In genomic region chr2:84631047-84631446, GRCh38 we compare ENCODE assay signal across 9 cellular contexts.
DNase-seq lines count a peak whose midpoint lies in the region; ATAC-seq and TF ChIP-seq lines count a peak whose summit lies in the region.
"Had no signal": no experiment of that assay in that cellular context is flagged by ENCODE, and none has a peak within 500 bp of the region (broad histone marks: within the 10 kb centered on the region; RNA-seq: fewer than 3 reads in every experiment).

No MANE protein-coding gene starts in this region.

- H3K9me3 Mint-ChIP-seq in osteocyte (ENCODE audit: unreplicated experiment) = no peaks in the 10 kb centered on the region

- TF ChIP-seq CTCF in HFF-Myc (IDR thresholded peaks at IDR 0.05; ENCODE audit: low read depth, low read length, missing control alignments) = peak; percentile 43
- TF ChIP-seq CTCF in osteocyte (IDR thresholded peaks at IDR 0.05) = peak; percentile 57

- no peak overlapping the region for H3K4me3 Mint-ChIP-seq in osteocyte (ENCODE audit: unreplicated experiment)
- H3K4me3 Mint-ChIP-seq: activated naive CD8-positive, alpha-beta T cell had no signal

- ATAC-seq in esophagus mucosa (peak; percentile 59), HG02970 (IDR thresholded peaks at IDR 0.05; ENCODE audit: low FRiP score, unreplicated experiment) (no peak)

- no peak overlapping the region for H3K27ac Mint-ChIP-seq in osteocyte (ENCODE audit: unreplicated experiment)
- H3K27ac Mint-ChIP-seq: activated naive CD8-positive, alpha-beta T cell had no signal

- H3K36me3 Mint-ChIP-seq in osteocyte (ENCODE audit: unreplicated experiment) = no peaks in the 10 kb centered on the region
- H3K36me3 Mint-ChIP-seq: activated naive CD8-positive, alpha-beta T cell had no signal

- H3K4me1 Mint-ChIP-seq in osteocyte (ENCODE audit: unreplicated experiment) = no peaks in the 10 kb centered on the region

- H3K27me3 Mint-ChIP-seq in osteocyte (ENCODE audit: unreplicated experiment) = peaks cover 32% of the 10 kb centered on the region
- H3K27me3 Mint-ChIP-seq: activated naive CD8-positive, alpha-beta T cell had no signal

- peak; percentile 37 for DNase-seq in NCI-H510A treated with DMSO at 0.1 percent for 48 hours (lab: John Stamatoyannopoulos, UW)
- DNase-seq in NCI-H510A (lab: John Stamatoyannopoulos, UW) = no peak
- DNase-seq in HFF-Myc (ENCODE audit: extremely low read depth, low read depth) = peak; percentile 15
- DNase-seq in RKO (ENCODE audit: low spot score) = peak; percentile 77
- no peak for DNase-seq in osteocyte (ENCODE audit: extremely low spot score, unreplicated experiment)
- DNase-seq in GDM1 (lab: John Stamatoyannopoulos, UW) = no peak

- no peak overlapping the region for H3K4me3 ChIP-seq in HFF-Myc (replicated peaks; ENCODE audit: low read depth, low read length)

Comparison
In these comparisons a context has a peak if more than half of its experiments do, and no peak if none do; other contexts are left out.
1. DNase-seq: peak in NCI-H510A treated with DMSO at 0.1 percent for 48 hours (single experiment), HFF-Myc (single experiment) and RKO (single experiment); none in NCI-H510A (single experiment), osteocyte (single experiment) and GDM1 (single experiment).